15 cellular contexts compared by ENCODE assay signal in genomic region chr19:17268754-17269153, GRCh38. TPM values are rescaled to one million over a fixed set of nuclear protein-coding genes. Genes with fewer than 3 reads are reported as not detected.
DNase-seq lines count a peak whose midpoint lies in the region; TF ChIP-seq lines count a peak whose summit lies in the region.
"Had no signal": no experiment of that assay in that cellular context is flagged by ENCODE, and none has a peak within 500 bp of the region (broad histone marks: within the 10 kb centered on the region; RNA-seq: fewer than 3 reads in every experiment).

No MANE protein-coding gene starts in this region.

- no peak for TF ChIP-seq CTCF in nephron (IDR thresholded peaks at IDR 0.05; ENCODE audit: unreplicated experiment in 3 of 3)
- no peak for TF ChIP-seq CTCF in adrenal gland (IDR thresholded peaks at IDR 0.05)

- H3K4me1 ChIP-seq in adrenal gland (replicated peaks in 1 of 2) = peaks cover 8 to 10% of the 10 kb centered on the region in 2 donors
- H3K4me1 ChIP-seq: colonic mucosa had no signal

- H3K27me3 ChIP-seq in adrenal gland = no peaks in the 10 kb centered on the region
- H3K27me3 ChIP-seq: colonic mucosa, upper lobe of right lung had no signal

- H3K36me3 ChIP-seq in KOPT-K1 (ENCODE audit: insufficient read depth, low read length) (peaks cover 42% of the 10 kb centered on the region), adrenal gland (replicated peaks in 1 of 2) (peaks cover 0 to 41% of the 10 kb centered on the region in 2 donors)
- H3K36me3 ChIP-seq: colonic mucosa had no signal

- H3K27ac Mint-ChIP-seq in T-helper 2 cell treated with Interferon-gamma antibody and Interleukin-4, amounts not matched to agents 5 μg/mL and 100 μg/mL, for 36 hours = no peak overlapping the region
- no peak overlapping the region for H3K27ac Mint-ChIP-seq in activated naive CD8-positive, alpha-beta T cell treated with anti-CD3 and anti-CD28 coated beads for 36 hours
- no peak overlapping the region for H3K27ac Mint-ChIP-seq in nephron

- DNase-seq in T-helper 2 cell treated with Interferon-gamma antibody and Interleukin-4, amounts not matched to agents 5 μg/mL and 100 μg/mL, for 36 hours (ENCODE audit: low spot score) = no peak
- DNase-seq in T-helper 2 cell = no peak
- DNase-seq in activated naive CD8-positive, alpha-beta T cell treated with anti-CD3 and anti-CD28 coated beads for 36 hours = no peak
- no peak for DNase-seq in NCI-H2227 treated with DMSO at 0.1 percent for 48 hours (lab: John Stamatoyannopoulos, UW)
- DNase-seq in HUDEP-2 (lab: John Stamatoyannopoulos, UW; ENCODE audit: unreplicated experiment in 76 of 76) = no peak
- DNase-seq in adrenal gland = no peak
- DNase-seq: activated gamma-delta T cell treated with Interleukin-2 at 50 U/mL for 16 hours, colonic mucosa, GOT3, NCI-H1105, SHP77 treated with DMSO at 0.1 percent for 48 hours, upper lobe of right lung, WERI-Rb-1 had no signal

- no peaks in the 10 kb centered on the region for H3K9me3 Mint-ChIP-seq in T-helper 2 cell treated with Interferon-gamma antibody and Interleukin-4, amounts not matched to agents 5 μg/mL and 100 μg/mL, for 36 hours
- H3K9me3 Mint-ChIP-seq in activated naive CD8-positive, alpha-beta T cell treated with anti-CD3 and anti-CD28 coated beads for 36 hours = peaks cover 4% of the 10 kb centered on the region
- no peaks in the 10 kb centered on the region for H3K9me3 Mint-ChIP-seq in nephron

- peaks cover 10% of the 10 kb centered on the region for H3K36me3 Mint-ChIP-seq in T-helper 2 cell treated with Interferon-gamma antibody and Interleukin-4, amounts not matched to agents 5 μg/mL and 100 μg/mL, for 36 hours (ENCODE audit: low read depth)
- H3K36me3 Mint-ChIP-seq in activated naive CD8-positive, alpha-beta T cell treated with anti-CD3 and anti-CD28 coated beads for 36 hours = peaks cover 20% of the 10 kb centered on the region
- H3K36me3 Mint-ChIP-seq in nephron (ENCODE audit: low read depth) = peaks cover 21% of the 10 kb centered on the region

- H3K9me3 ChIP-seq in KOPT-K1 (ENCODE audit: insufficient read depth, low read length, poor library complexity, severe bottlenecking) (no peaks in the 10 kb centered on the region), adrenal gland (replicated peaks in 1 of 3) (no peaks in the 10 kb centered on the region)
- H3K9me3 ChIP-seq: colonic mucosa, upper lobe of right lung had no signal

- H3K4me1 Mint-ChIP-seq in T-helper 2 cell treated with Interferon-gamma antibody and Interleukin-4, amounts not matched to agents 5 μg/mL and 100 μg/mL, for 36 hours (ENCODE audit: low read depth) = peaks cover 14% of the 10 kb centered on the region
- peaks cover 8% of the 10 kb centered on the region for H3K4me1 Mint-ChIP-seq in activated naive CD8-positive, alpha-beta T cell treated with anti-CD3 and anti-CD28 coated beads for 36 hours
- peaks cover 14% of the 10 kb centered on the region for H3K4me1 Mint-ChIP-seq in nephron

- peak overlapping the region; percentile 90 for H3K4me3 Mint-ChIP-seq in T-helper 2 cell treated with Interferon-gamma antibody and Interleukin-4, amounts not matched to agents 5 μg/mL and 100 μg/mL, for 36 hours
- H3K4me3 Mint-ChIP-seq in activated naive CD8-positive, alpha-beta T cell treated with anti-CD3 and anti-CD28 coated beads for 36 hours = peak overlapping the region; percentile 86
- peak overlapping the region; percentile 69 to 86 (median 85) for H3K4me3 Mint-ChIP-seq in nephron

- peak overlapping the region; percentile 73 for H3K27ac ChIP-seq in KOPT-K1 (ENCODE audit: low read depth, low read length, poor library complexity, severe bottlenecking)
- H3K27ac ChIP-seq in adrenal gland = no peak overlapping the region
- H3K27ac ChIP-seq: colonic mucosa, upper lobe of right lung had no signal

- no peak overlapping the region for H3K4me3 ChIP-seq in adrenal gland

- TF ChIP-seq POLR2A in adrenal gland (IDR thresholded peaks at IDR 0.05) = no peak

- 83 to 92% (median 90%) methylated on average over 1 to 13 of the region's 13 CpGs for WGBS in adrenal gland, 4 donors

- H3K27me3 Mint-ChIP-seq in T-helper 2 cell treated with Interferon-gamma antibody and Interleukin-4, amounts not matched to agents 5 μg/mL and 100 μg/mL, for 36 hours (ENCODE audit: low read depth) = peaks cover 2% of the 10 kb centered on the region
- H3K27me3 Mint-ChIP-seq in activated naive CD8-positive, alpha-beta T cell treated with anti-CD3 and anti-CD28 coated beads for 36 hours = peaks cover 4% of the 10 kb centered on the region
- H3K27me3 Mint-ChIP-seq in nephron (ENCODE audit: low read depth) = no peaks in the 10 kb centered on the region

- intact Hi-C loops in adrenal gland (cut with DNase I) = no loop called here

RNA-seq across cellular contexts. Expression of gene BABAM1, which starts 1.5 kb away (rescaled TPM):
- total RNA-seq in activated naive CD8-positive, alpha-beta T cell treated with anti-CD3 and anti-CD28 coated beads for 36 hours = 100 to 1,000 TPM; 107 to 112 TPM
- 100 to 1,000 TPM in 1 of 8 donors, 10 to 100 TPM in 7; 68.5 to 128 (median 79.4) TPM for total RNA-seq in adrenal gland
- polyA plus RNA-seq in adrenal gland = 100 to 1,000 TPM in 2 of 3 donors, 10 to 100 TPM in 1; 71.1 to 116 (median 101) TPM

RNA-seq across cellular contexts. Expression of gene USHBP1, which starts 4.2 kb away (rescaled TPM):
- not detected for total RNA-seq in activated naive CD8-positive, alpha-beta T cell treated with anti-CD3 and anti-CD28 coated beads for 36 hours
- 10 to 100 TPM in 2 of 8 donors, 1 to 10 TPM in 6; 1.8 to 13.2 (median 5.3) TPM for total RNA-seq in adrenal gland
- polyA plus RNA-seq in adrenal gland = 10 to 100 TPM in 2 of 3 donors, under 1 TPM in 1; 0.71 to 23.6 (median 10.4) TPM

RNA-seq across cellular contexts. Expression of gene ANKLE1, which starts 12.9 kb away (rescaled TPM):
- 10 to 100 TPM; 22.9 to 23.2 TPM for total RNA-seq in activated naive CD8-positive, alpha-beta T cell treated with anti-CD3 and anti-CD28 coated beads for 36 hours
- total RNA-seq in adrenal gland = 1 to 10 TPM in 1 of 8 donors, under 1 TPM in 7; 0.25 to 1.8 (median 0.38) TPM
- 1 to 10 TPM in 1 of 3 donors, under 1 TPM in 2; 0.11 to 1.7 (median 0.64) TPM for polyA plus RNA-seq in adrenal gland

RNA-seq across cellular contexts. Expression of gene NR2F6, which starts 23.0 kb away (rescaled TPM):
- 1 to 10 TPM; 6.9 to 7.1 TPM for total RNA-seq in activated naive CD8-positive, alpha-beta T cell treated with anti-CD3 and anti-CD28 coated beads for 36 hours
- 100 to 1,000 TPM in 1 of 8 donors, 10 to 100 TPM in 7; 36.2 to 140 (median 60.3) TPM for total RNA-seq in adrenal gland
- 10 to 100 TPM in 2 of 3 donors, 1 to 10 TPM in 1; 6.6 to 26.3 (median 22.6) TPM for polyA plus RNA-seq in adrenal gland

RNA-seq across cellular contexts. Expression of gene ABHD8, which starts 34.5 kb away (rescaled TPM):
- total RNA-seq in activated naive CD8-positive, alpha-beta T cell treated with anti-CD3 and anti-CD28 coated beads for 36 hours = 1 to 10 TPM; 4.1 to 4.9 TPM
- 10 to 100 TPM; 24.7 to 60.0 (median 42.1) TPM for total RNA-seq in adrenal gland
- 10 to 100 TPM in 2 of 3 donors, 1 to 10 TPM in 1; 2.3 to 33.1 (median 32.0) TPM for polyA plus RNA-seq in adrenal gland

Comparison
In these comparisons a context has a peak if more than half of its experiments do, and no peak if none do; other contexts are left out.
1. RNA of gene ANKLE1, which starts 12.9 kb away (total RNA-seq): 22.9 to 23.2 TPM in activated naive CD8-positive, alpha-beta T cell treated with anti-CD3 and anti-CD28 coated beads for 36 hours; 0.25 to 1.8 TPM in adrenal gland; every median in the first group is over 4 times any median in the second.
2. Peak in every context shown above with its lines, with median percentiles within 50 percentile points of each other: H3K4me3 Mint-ChIP-seq.